8 cellular contexts compared by ENCODE assay signal in genomic region chr3:161372321-161373260, GRCh38. TPM values are rescaled to one million over a fixed set of nuclear protein-coding genes. Genes with fewer than 3 reads are reported as not detected.
DNase-seq lines count a peak whose midpoint lies in the region; ATAC-seq and TF ChIP-seq lines count a peak whose summit lies in the region.

No MANE protein-coding gene starts in this region.

- intact Hi-C loops in testis (cut with DNase I; ENCODE audit: low total_unique reads) = no loop called here

- peaks cover 79% of the 10 kb centered on the region for H3K27me3 Mint-ChIP-seq in activated CD4-positive, alpha-beta T cell treated with anti-CD3 and anti-CD28 coated beads, Interleukin-2, amount 10 ng/mL, durations not matched to agents 7 days and 5 days
- peaks cover 64% of the 10 kb centered on the region for H3K27me3 Mint-ChIP-seq in mesothelial cell of epicardium (ENCODE audit: low read depth)

- no peaks in the 10 kb centered on the region for H3K36me3 Mint-ChIP-seq in activated CD4-positive, alpha-beta T cell treated with anti-CD3 and anti-CD28 coated beads, Interleukin-2, amount 10 ng/mL, durations not matched to agents 7 days and 5 days (ENCODE audit: low read depth)
- H3K36me3 Mint-ChIP-seq in mesothelial cell of epicardium = no peaks in the 10 kb centered on the region

- H3K4me1 Mint-ChIP-seq in activated CD4-positive, alpha-beta T cell treated with anti-CD3 and anti-CD28 coated beads, Interleukin-2, amount 10 ng/mL, durations not matched to agents 7 days and 5 days = peaks cover 17% of the 10 kb centered on the region
- peaks cover 12% of the 10 kb centered on the region for H3K4me1 Mint-ChIP-seq in mesothelial cell of epicardium

- CTCF ChIA-PET in activated CD4-positive, alpha-beta T cell treated with anti-CD3 and anti-CD28 coated beads, Interleukin-2, amount 10 ng/mL, durations not matched to agents 7 days and 5 days (lab: Charles Lee) = no interaction called here

- no peaks in the 10 kb centered on the region for H3K36me3 ChIP-seq in ES-I3 (ENCODE audit: insufficient read depth, low read length)
- H3K36me3 ChIP-seq in testis (ENCODE audit: low read depth, missing control alignments) = no peaks in the 10 kb centered on the region

- H3K4me3 Mint-ChIP-seq in activated CD4-positive, alpha-beta T cell treated with anti-CD3 and anti-CD28 coated beads, Interleukin-2, amount 10 ng/mL, durations not matched to agents 7 days and 5 days = peak overlapping the region; percentile 57
- H3K4me3 Mint-ChIP-seq in mesothelial cell of epicardium = peak overlapping the region; percentile 73

- H3K9me3 ChIP-seq in ES-I3 (ENCODE audit: control insufficient read depth, insufficient read depth, low read length) (no peaks in the 10 kb centered on the region), testis (no peaks in the 10 kb centered on the region)

- peak overlapping the region; percentile 61 for H3K9ac ChIP-seq in ES-I3 (ENCODE audit: low read depth, low read length)

- no peak for TF ChIP-seq CTCF in mesothelial cell of epicardium (IDR thresholded peaks at IDR 0.05; ENCODE audit: unreplicated experiment)
- TF ChIP-seq CTCF in testis (IDR thresholded peaks at IDR 0.05) = no peak

- no peaks in the 10 kb centered on the region for H3K27me3 ChIP-seq in testis

- no peaks in the 10 kb centered on the region for H3K9me3 Mint-ChIP-seq in activated CD4-positive, alpha-beta T cell treated with anti-CD3 and anti-CD28 coated beads, Interleukin-2, amount 10 ng/mL, durations not matched to agents 7 days and 5 days
- no peaks in the 10 kb centered on the region for H3K9me3 Mint-ChIP-seq in mesothelial cell of epicardium

- no peak overlapping the region for H3K27ac Mint-ChIP-seq in activated CD4-positive, alpha-beta T cell treated with anti-CD3 and anti-CD28 coated beads, Interleukin-2, amount 10 ng/mL, durations not matched to agents 7 days and 5 days
- peak overlapping the region; percentile 40 for H3K27ac Mint-ChIP-seq in mesothelial cell of epicardium

- WGBS in testis, 2 donors = 3% methylated on average over 30 to 55 of the region's 55 CpGs

- H3K4me1 ChIP-seq in ES-I3 (ENCODE audit: insufficient read depth, low read length) (no peaks in the 10 kb centered on the region; the same call in 1 of the 2 replicates), testis (peaks cover 3% of the 10 kb centered on the region)

- DNase-seq in NCI-H1092 (lab: John Stamatoyannopoulos, UW) (peak; percentile 55), epidermal melanocyte (ENCODE audit: insufficient read length, low spot score) (peak; percentile 17), mesothelial cell of epicardium (ENCODE audit: low spot score in 2 of 2, unreplicated experiment in 2 of 2) (peak in 1 of 2 experiments; percentile 56), testis (peak; percentile 15), MV-4-11 (lab: John Stamatoyannopoulos, UW) (no peak)
- DNase-seq in activated CD4-positive, alpha-beta T cell treated with anti-CD3 and anti-CD28 coated beads, Interleukin-2, amount 10 ng/mL, durations not matched to agents 7 days and 5 days = peak; percentile 18

- POLR2A ChIA-PET in activated CD4-positive, alpha-beta T cell treated with anti-CD3 and anti-CD28 coated beads, Interleukin-2, amount 10 ng/mL, durations not matched to agents 7 days and 5 days (lab: Charles Lee) = no interaction called here

- ATAC-seq in GM21786 (IDR thresholded peaks at IDR 0.05; ENCODE audit: unreplicated experiment) = peak; percentile 42

- peak overlapping the region; percentile 19 to 24 for H3K4me3 ChIP-seq in testis

- no peak for TF ChIP-seq POLR2A in testis (IDR thresholded peaks at IDR 0.05)

- no peak overlapping the region for H3K27ac ChIP-seq in testis

RNA-seq across cellular contexts. Expression of gene SPTSSB, which starts 1.3 kb away (rescaled TPM):
- not detected for total RNA-seq in activated CD4-positive, alpha-beta T cell treated with anti-CD3 and anti-CD28 coated beads, Interleukin-2, amount 10 ng/mL, durations not matched to agents 7 days and 5 days
- total RNA-seq in mesothelial cell of epicardium (0.68 to 1.7 TPM (median 0.74 TPM) in 3 replicates), testis (not detected)
- 0.42 TPM for polyA plus RNA-seq in testis (ENCODE audit: insufficient read depth, low read depth, low replicate concordance)
